16 cellular contexts compared by ENCODE assay signal in genomic region chr9:36479086-36479485, GRCh38.
DNase-seq lines count a peak whose midpoint lies in the region; ATAC-seq, FAIRE-seq and TF ChIP-seq lines count a peak whose summit lies in the region.
"Had no signal": no experiment of that assay in that cellular context is flagged by ENCODE, and none has a peak within 500 bp of the region (broad histone marks: within the 10 kb centered on the region; RNA-seq: fewer than 3 reads in every experiment).

No MANE protein-coding gene starts in this region.

- intact Hi-C loops in CD4-positive, alpha-beta memory T cell (cut with micrococcal nuclease) = no loop called here
- intact Hi-C loops in IMR-90 (cut with micrococcal nuclease) = no loop called here
- intact Hi-C loops in K562 (cut with micrococcal nuclease) = no loop called here

- H3K4me3 Mint-ChIP-seq in CD4-positive, alpha-beta memory T cell = peak overlapping the region in 2 of 8 donors; percentile 24 to 62
- H3K4me3 Mint-ChIP-seq in neural crest cell (peak overlapping the region; percentile 75), glutamatergic neuron (ENCODE audit: unreplicated experiment) (no peak overlapping the region)
- H3K4me3 Mint-ChIP-seq: activated B cell treated with CpG ODN at 0.5 μM for 24 hours; activated naive CD8-positive, alpha-beta T cell treated with anti-CD3 and anti-CD28 coated beads, Interleukin-2, amount 10 ng/mL, durations not matched to agents 7 days and 5 days; nephron had no signal

- H3K18ac ChIP-seq in IMR-90 (ENCODE audit: low read depth, low read length) = no peak overlapping the region

- dilution Hi-C loops in IMR-90 (cut with HindIII; ENCODE audit: low sequenced_read_pairs, unreplicated experiment) = no loop called here

- POLR2A ChIA-PET in CD4-positive, alpha-beta memory T cell (lab: Charles Lee; ENCODE audit: partially characterized antibody) = interaction anchor here (1.2 to 1.6 kb wide), 4 partner anchors 8 to 13 kb away, joined by 3 to 7 read pairs (median 5); no protein-coding TSS in a partner anchor
- POLR2A ChIA-PET in IMR-90 (lab: Charles Lee; ENCODE audit: unreplicated experiment) = no interaction called here
- POLR2A ChIA-PET in K562 (lab: Yijun Ruan, JAX) = interaction anchor here (0.6 to 0.9 kb wide), 3 partner anchors 8 to 26 kb away, joined by 3 to 4 read pairs (median 3); no protein-coding TSS in a partner anchor
- POLR2A ChIA-PET in RWPE1 (lab: Yijun Ruan, JAX; ENCODE audit: low non-redundant PET) = no interaction called here

- TF ChIP-seq POLR2A in IMR-90 (IDR thresholded peaks at IDR 0.05; ENCODE audit: low read depth, low read length) = no peak
- TF ChIP-seq POLR2A in K562 (conservative IDR thresholded peaks at IDR 0.05) = no peak

- in situ Hi-C loops in IMR-90 (cut with MboI; ENCODE audit: low sequenced_read_pairs) (no loop called here), K562 (cut with MboI) (no loop called here)

- H2AFZ ChIP-seq in IMR-90 (replicated peaks; ENCODE audit: low read length, poor library complexity) (no peak overlapping the region), K562 (ENCODE audit: low read depth, low read length) (no peak overlapping the region)

- no peak overlapping the region for H2BK15ac ChIP-seq in IMR-90 (ENCODE audit: low read depth, low read length)

- ATAC-seq in IMR-90 (ENCODE audit: low read depth) (no peak), K562 (no peak)
- ATAC-seq: left colon had no signal

- 0 out of 2 replicates have a peak overlapping the region, but pooled peaks have one; percentile 48 for H3K23ac ChIP-seq in IMR-90 (ENCODE audit: low read depth, low read length)

- peaks cover 16% of the 10 kb centered on the region; the same call in 2 of the 3 replicates for H3K79me2 ChIP-seq in K562 (ENCODE audit: control insufficient read depth, insufficient read depth, low read length)

- no peak overlapping the region for H4K91ac ChIP-seq in IMR-90 (ENCODE audit: insufficient read depth, low read depth, low read length)

- H4K8ac ChIP-seq in IMR-90 (ENCODE audit: low read depth in 2 of 2, low read length in 2 of 2) = no peak overlapping the region

- H3K9me3 ChIP-seq in CD4-positive, alpha-beta memory T cell (ENCODE audit: control insufficient read depth in 1 of 2, low read length in 2 of 2) = no peaks in the 10 kb centered on the region
- no peaks in the 10 kb centered on the region for H3K9me3 ChIP-seq in IMR-90 (ENCODE audit: control insufficient read depth, insufficient read depth, low read length)
- no peaks in the 10 kb centered on the region for H3K9me3 ChIP-seq in K562 (replicated peaks; ENCODE audit: control insufficient read depth, insufficient read depth, low read depth, low read length)

- peaks cover 17 to 51% of the 10 kb centered on the region in 2 experiments; a peak in 3 of 4 replicates for H3K79me1 ChIP-seq in IMR-90 (ENCODE audit: low read depth in 1 of 2, low read length in 2 of 2)

- no peaks in the 10 kb centered on the region for H3K36me3 ChIP-seq in CD4-positive, alpha-beta memory T cell (ENCODE audit: insufficient read depth, low read length)
- no peaks in the 10 kb centered on the region for H3K36me3 ChIP-seq in IMR-90 (ENCODE audit: control insufficient read depth, insufficient read depth, low read length)
- no peaks in the 10 kb centered on the region for H3K36me3 ChIP-seq in K562 (ENCODE audit: control insufficient read depth, insufficient read depth, low read length)

- BruUV-seq in IMR-90 (replicated peaks; lab: Mats Ljungman, UMichigan) = no TSS peak
- no TSS peak for BruUV-seq in K562 (replicated peaks; lab: Mats Ljungman, UMichigan)

- H3K27me3 ChIP-seq in CD4-positive, alpha-beta memory T cell (ENCODE audit: insufficient read depth, low read length) = no peaks in the 10 kb centered on the region
- H3K27me3 ChIP-seq in IMR-90 (ENCODE audit: control insufficient read depth, insufficient read depth, low read length) (no peaks in the 10 kb centered on the region), K562 (ENCODE audit: control insufficient read depth in 2 of 2, insufficient read depth in 2 of 2, low read length in 2 of 2) (no peaks in the 10 kb centered on the region)

- no peak overlapping the region for H2AK9ac ChIP-seq in IMR-90 (replicated peaks; ENCODE audit: low read depth, low read length, poor library complexity)

- H3K27me3 Mint-ChIP-seq in CD4-positive, alpha-beta memory T cell = no peaks in the 10 kb centered on the region
- H3K27me3 Mint-ChIP-seq in neural crest cell (ENCODE audit: low read depth) = no peaks in the 10 kb centered on the region
- H3K27me3 Mint-ChIP-seq in glutamatergic neuron (ENCODE audit: unreplicated experiment) = no peaks in the 10 kb centered on the region
- H3K27me3 Mint-ChIP-seq: activated B cell treated with CpG ODN at 0.5 μM for 24 hours; activated naive CD8-positive, alpha-beta T cell treated with anti-CD3 and anti-CD28 coated beads, Interleukin-2, amount 10 ng/mL, durations not matched to agents 7 days and 5 days had no signal

- no CpG with 5 or more reads among the region's 4 CpGs for WGBS in IMR-90 (ENCODE audit: extremely low coverage in 2 of 2, insufficient read length in 1 of 2), 2 experiments
- 61% methylated on average over 4 of the region's 4 CpGs for WGBS in K562 (ENCODE audit: insufficient coverage, low coverage, missing lambda C conversion rate)

- H3K14ac ChIP-seq in IMR-90 (replicated peaks; ENCODE audit: low read depth, low read length) = no peak overlapping the region

- H3K4me1 ChIP-seq in CD4-positive, alpha-beta memory T cell (ENCODE audit: insufficient read depth, low read length) = peaks cover 28% of the 10 kb centered on the region
- no peaks in the 10 kb centered on the region for H3K4me1 ChIP-seq in IMR-90 (ENCODE audit: control insufficient read depth, insufficient read depth, low read length)
- no peaks in the 10 kb centered on the region; a peak in 1 of 5 replicates for H3K4me1 ChIP-seq in K562 (replicated peaks in 1 of 2; ENCODE audit: control insufficient read depth in 2 of 2, insufficient read depth in 2 of 2, low read length in 2 of 2)

- H3K4ac ChIP-seq in IMR-90 (ENCODE audit: low read depth, low read length) = no peak overlapping the region

- no peak overlapping the region for H2BK120ac ChIP-seq in IMR-90 (ENCODE audit: low read depth, low read length)

- no peaks in the 10 kb centered on the region for H3K9me3 Mint-ChIP-seq in CD4-positive, alpha-beta memory T cell
- H3K9me3 Mint-ChIP-seq in neural crest cell (no peaks in the 10 kb centered on the region), glutamatergic neuron (ENCODE audit: unreplicated experiment) (no peaks in the 10 kb centered on the region)
- H3K9me3 Mint-ChIP-seq: activated B cell treated with CpG ODN at 0.5 μM for 24 hours; activated naive CD8-positive, alpha-beta T cell treated with anti-CD3 and anti-CD28 coated beads, Interleukin-2, amount 10 ng/mL, durations not matched to agents 7 days and 5 days; nephron had no signal

- H3K4me2 ChIP-seq in IMR-90 (ENCODE audit: low read depth, low read length) (no peak overlapping the region), K562 (ENCODE audit: insufficient read depth, low read length) (no peak overlapping the region)

- H3K9me1 ChIP-seq in IMR-90 (ENCODE audit: insufficient read depth, low read length) (0 out of 2 replicates have a peak, but pooled peaks cover 3% of the 10 kb centered on the region), K562 (ENCODE audit: control insufficient read depth, insufficient read depth, low read length) (no peaks in the 10 kb centered on the region)

- FAIRE-seq in K562 (lab: Jason Lieb, UNC) = no peak

- peaks cover 18 to 38% (median 31%) of the 10 kb centered on the region in 4 donors for H3K4me1 Mint-ChIP-seq in CD4-positive, alpha-beta memory T cell
- H3K4me1 Mint-ChIP-seq in neural crest cell = peaks cover 32% of the 10 kb centered on the region
- H3K4me1 Mint-ChIP-seq in glutamatergic neuron (ENCODE audit: low read depth, unreplicated experiment) = peaks cover 7% of the 10 kb centered on the region

- peak overlapping the region in 6 of 7 donors; percentile 17 to 83 (median 68) for H3K27ac Mint-ChIP-seq in CD4-positive, alpha-beta memory T cell
- peak overlapping the region; percentile 83 for H3K27ac Mint-ChIP-seq in neural crest cell (ENCODE audit: unreplicated experiment)
- H3K27ac Mint-ChIP-seq in glutamatergic neuron (ENCODE audit: unreplicated experiment) = no peak overlapping the region
- H3K27ac Mint-ChIP-seq: activated B cell treated with CpG ODN at 0.5 μM for 24 hours; activated naive CD8-positive, alpha-beta T cell treated with anti-CD3 and anti-CD28 coated beads, Interleukin-2, amount 10 ng/mL, durations not matched to agents 7 days and 5 days; nephron had no signal

- no peak overlapping the region for H4K5ac ChIP-seq in IMR-90 (ENCODE audit: low read depth, low read length)

- no peak overlapping the region for H2BK20ac ChIP-seq in IMR-90 (ENCODE audit: low read depth, low read length)

- no peak overlapping the region for H3K56ac ChIP-seq in IMR-90 (ENCODE audit: extremely low read depth, insufficient read depth, low read length)

- DNase-seq in CD4-positive, alpha-beta memory T cell = no peak
- DNase-seq in IMR-90 (no peak), K562 (ENCODE audit: extremely low read depth in 1 of 4, low spot score in 3 of 4) (no peak), neural crest cell (ENCODE audit: low read depth, low spot score) (peak; percentile 6), RWPE1 (ENCODE audit: low spot score) (no peak), cerebellum (ENCODE audit: low spot score) (no peak), glutamatergic neuron (no peak)
- DNase-seq: activated B cell treated with CpG ODN at 0.5 μM for 24 hours; activated naive CD8-positive, alpha-beta T cell treated with anti-CD3 and anti-CD28 coated beads, Interleukin-2, amount 10 ng/mL, durations not matched to agents 7 days and 5 days; cerebellar nuclear complex; COR-L47; erythroblast; left colon; NCI-H2107; stimulated activated naive CD4-positive, alpha-beta T cell treated with Interleukin-2 at 50 U/mL for 16 hours had no signal

- H3K4me3 ChIP-seq in CD4-positive, alpha-beta memory T cell (ENCODE audit: low read length in 2 of 2) = no peak overlapping the region
- H3K4me3 ChIP-seq in IMR-90 (ENCODE audit: insufficient read depth, low read depth, low read length) (no peak overlapping the region), K562 (no peak overlapping the region)

- H3K9ac ChIP-seq in IMR-90 (ENCODE audit: low read depth, low read length) (no peak overlapping the region), K562 (ENCODE audit: insufficient read depth in 1 of 2, low read depth in 2 of 2, low read length in 2 of 2) (no peak overlapping the region)

- H2BK5ac ChIP-seq in IMR-90 (ENCODE audit: low read depth, low read length, poor library complexity, severe bottlenecking) = no peak overlapping the region

- TF ChIP-seq CTCF in IMR-90 (conservative IDR thresholded peaks at IDR 0.05; ENCODE audit: low read depth, low read length) (no peak), K562 (IDR thresholded peaks at IDR 0.05 in 2 of 3, conservative IDR thresholded peaks at IDR 0.05 in 1 of 3; ENCODE audit: insufficient read depth in 2 of 3, low read depth in 1 of 3, low read length in 3 of 3) (no peak), neural crest cell (conservative IDR thresholded peaks at IDR 0.05) (no peak), RWPE1 (conservative IDR thresholded peaks at IDR 0.05; ENCODE audit: low read depth) (no peak), glutamatergic neuron (IDR thresholded peaks at IDR 0.05; ENCODE audit: partially characterized antibody, unreplicated experiment) (no peak)

- CTCF ChIA-PET in CD4-positive, alpha-beta memory T cell (lab: Charles Lee; ENCODE audit: partially characterized antibody) = interaction anchor here (1.0 to 1.1 kb wide), 2 partner anchors 72 to 77 kb away, joined by 3 read pairs; no protein-coding TSS in a partner anchor
- CTCF ChIA-PET in IMR-90 (lab: Yijun Ruan, JAX) = interaction anchor here (0.6 kb wide), 1 partner anchor 36 kb away, joined by 4 read pairs; no protein-coding TSS in a partner anchor
- CTCF ChIA-PET in K562 (lab: Yijun Ruan, JAX; ENCODE audit: low intra/inter-chr PET ratio) = no interaction called here
- CTCF ChIA-PET in RWPE1 (lab: Yijun Ruan, JAX) = interaction anchor here (0.7 to 0.9 kb wide), 2 partner anchors 24 to 327 kb away, joined by 3 read pairs; no protein-coding TSS in a partner anchor

- no peak for TF ChIP-seq EP300 in K562 (IDR thresholded peaks at IDR 0.05; ENCODE audit: low read length)

- H3K36me3 Mint-ChIP-seq in CD4-positive, alpha-beta memory T cell = peaks cover 0 to 8% of the 10 kb centered on the region in 2 donors
- no peaks in the 10 kb centered on the region for H3K36me3 Mint-ChIP-seq in neural crest cell (ENCODE audit: low read depth)
- no peaks in the 10 kb centered on the region for H3K36me3 Mint-ChIP-seq in glutamatergic neuron (ENCODE audit: unreplicated experiment)

- H3K27ac ChIP-seq in CD4-positive, alpha-beta memory T cell (ENCODE audit: low read depth, low read length) = no peak overlapping the region
- H3K27ac ChIP-seq in IMR-90 (ENCODE audit: insufficient read depth, low read length) (no peak overlapping the region), K562 (ENCODE audit: extremely low read depth, low read depth, low read length) (no peak overlapping the region), RWPE1 (no peak overlapping the region)

- no peak overlapping the region for H2AK5ac ChIP-seq in IMR-90 (ENCODE audit: low read depth, low read length)

- H4K20me1 ChIP-seq in IMR-90 (ENCODE audit: insufficient read depth, low read length) (peaks cover 18% of the 10 kb centered on the region; the same call in 1 of the 2 replicates), K562 (replicated peaks; ENCODE audit: control insufficient read depth, insufficient read depth, low read length) (peaks cover 5% of the 10 kb centered on the region; the same call in 1 of the 2 replicates)

- no peak for TF ChIP-seq RAD21 in IMR-90 (IDR thresholded peaks at IDR 0.05; ENCODE audit: low read length)
- no peak for TF ChIP-seq RAD21 in K562 (CRISPR knock-in tag; conservative IDR thresholded peaks at IDR 0.05 in 1 of 2, IDR thresholded peaks at IDR 0.05 in 1 of 2)

Comparison
In these comparisons a context has a peak if more than half of its experiments do, and no peak if none do; other contexts are left out.
1. POLR2A ChIA-PET loops: an anchor here in CD4-positive, alpha-beta memory T cell (1.2 to 1.6 kb wide) and K562 (0.6 to 0.9 kb wide); none called in IMR-90 and RWPE1.